Comparison of ENCODE assay signal across 33 cellular contexts in the genomic region with DNA sequence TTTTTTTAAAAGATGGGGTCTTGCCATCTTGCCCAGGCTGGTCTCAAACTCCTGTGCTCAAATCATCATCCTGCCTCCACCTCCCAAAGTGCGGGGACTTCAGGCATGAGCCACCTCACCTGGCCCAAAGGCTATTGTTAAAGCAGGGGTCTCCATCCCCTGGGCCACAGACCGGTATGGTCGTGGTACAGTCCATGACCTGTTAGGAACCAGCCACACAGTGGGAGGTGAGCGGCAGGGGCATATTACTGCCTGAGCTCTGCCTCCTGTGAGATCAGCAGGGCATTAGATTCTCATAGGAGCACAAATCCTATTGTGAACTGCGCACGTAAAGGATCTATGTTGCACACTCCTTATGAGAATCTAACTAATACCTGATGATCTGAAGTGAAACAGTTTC. TPM values are rescaled to one million over a fixed set of nuclear protein-coding genes. Genes with fewer than 3 reads are reported as not detected.
"Had no signal": no experiment of that assay in that cellular context is flagged by ENCODE, and none has a peak within 500 bp of the region (broad histone marks: within the 10 kb centered on the region; RNA-seq: fewer than 3 reads in every experiment).

No MANE protein-coding gene starts in this region.

- H3K27ac ChIP-seq: ascending aorta, cardiac muscle cell, SJCRH30, SK-N-MC, WERI-Rb-1 had no signal

- H3K4me3 ChIP-seq: ascending aorta, cardiac muscle cell, SJCRH30, SK-N-MC had no signal

- H3K9me3 ChIP-seq: ascending aorta, SJCRH30 had no signal

- H3K27me3 ChIP-seq: ascending aorta, cardiac muscle cell, SJCRH30 had no signal

- H3K4me1 ChIP-seq: ascending aorta, SJCRH30 had no signal

- DNase-seq: activated CD4-positive, alpha-beta memory T cell treated with anti-CD3 and anti-CD28 coated beads, Interleukin-2, amount 10 ng/mL, durations not matched to agents 7 days and 5 days; activated CD4-positive, alpha-beta T cell treated with anti-CD3 and anti-CD28 coated beads for 1 hour; activated CD4-positive, alpha-beta T cell treated with anti-CD3 and anti-CD28 coated beads for 48 hours; activated CD4-positive, CD25-positive, alpha-beta regulatory T cell; activated CD8-positive, alpha-beta memory T cell treated with anti-CD3 and anti-CD28 coated beads for 24 hours; activated CD8-positive, alpha-beta memory T cell treated with anti-CD3 and anti-CD28 coated beads, Interleukin-2, amount 10 ng/mL, durations not matched to agents 7 days and 5 days; activated CD8-positive, alpha-beta memory T cell treated with anti-CD3 and anti-CD28 coated beads, Interleukin-2, amount 50 U/mL, for 48 hours; activated effector memory CD4-positive, alpha-beta T cell treated with anti-CD3 and anti-CD28 coated beads, Interleukin-2, amount 50 U/mL, for 16 hours; activated naive CD4-positive, alpha-beta T cell; activated naive CD8-positive, alpha-beta T cell treated with anti-CD3 and anti-CD28 coated beads, Interleukin-2, amount 10 ng/mL, durations not matched to agents 7 days and 5 days; activated T-cell treated with anti-CD3 and anti-CD28 coated beads, Interleukin-2, amount 50 U/mL, for 72 hours; amygdala; Karpas-422; KBM-7; NCI-H1105; NCI-H1417 treated with DMSO at 0.1 percent for 48 hours; NCI-H187 treated with DMSO at 0.1 percent for 48 hours; NCI-H2081; NCI-H2171 treated with DMSO at 0.1 percent for 48 hours; NCI-H2227 treated with DMSO at 0.1 percent for 48 hours; NCI-H446; NCI-H510A treated with DMSO at 0.1 percent for 48 hours; NCI-H526 treated with DMSO at 0.1 percent for 48 hours; NCI-H774; SHP77; SJCRH30; T1000; WERI-Rb-1 had no signal

- ATAC-seq: activated CD8-positive, alpha-beta memory T cell treated with anti-CD3 and anti-CD28 coated beads, Interleukin-2, amount 10 ng/mL, durations not matched to agents 7 days and 5 days; activated T-cell treated with anti-CD3 and anti-CD28 coated beads, Interleukin-2, amount 50 U/mL, for 72 hours; activated T-helper 17 cell treated with anti-CD3 and anti-CD28 coated beads, Interleukin-2, amount 50 U/mL, for 72 hours had no signal

- H3K36me3 ChIP-seq: ascending aorta, cardiac muscle cell, SJCRH30, WERI-Rb-1 had no signal

RNA-seq across cellular contexts. Expression of a gene that starts 43.1 kb away (rescaled TPM):
- total RNA-seq: activated naive CD8-positive, alpha-beta T cell treated with anti-CD3 and anti-CD28 coated beads, Interleukin-2, amount 10 ng/mL, durations not matched to agents 7 days and 5 days; ascending aorta; RPMI7951 had no signal
